8 cellular contexts compared by ENCODE assay signal in genomic region chr6:33277663-33278391, GRCh38. TPM values are rescaled to one million over a fixed set of nuclear protein-coding genes. Genes with fewer than 3 reads are reported as not detected.
A peak's percentile ranks its signal among the peaks of the same experiment; 100 is the strongest.
DNase-seq lines count a peak whose midpoint lies in the region; ATAC-seq and TF ChIP-seq lines count a peak whose summit lies in the region.

No MANE protein-coding gene starts in this region.

- WGBS in neuronal stem cell (ENCODE audit: extremely low coverage in 2 of 2, insufficient read length in 2 of 2, insufficient replicate concordance in 1 of 2), 2 donors, result no CpG with 5 or more reads among the region's 39 CpGs

- peak; percentile 82 for DNase-seq in H7
- DNase-seq in WTC11 (ENCODE audit: low spot score), result peak; percentile 32
- DNase-seq in epithelial cell of prostate (ENCODE audit: low read depth, low spot score), result no peak
- DNase-seq in neuronal stem cell (ENCODE audit: low spot score), result no peak
- DNase-seq in HCEC 1CT, result no peak
- DNase-seq in cortex of kidney (lab: John Stamatoyannopoulos, UW), result no peak

- peak overlapping the region; percentile 86 for H2AFZ ChIP-seq in neuronal stem cell (ENCODE audit: low read length)

- H3K9me3 ChIP-seq in neuronal stem cell (replicated peaks in 1 of 2; ENCODE audit: control insufficient read depth in 2 of 2, insufficient read depth in 1 of 2, low read depth in 1 of 2, low read length in 2 of 2), result no peaks in the 10 kb centered on the region

- H3K4me3 ChIP-seq in H7 (ENCODE audit: insufficient read depth, low read depth, low read length) (peak overlapping the region; percentile 72), neuronal stem cell (ENCODE audit: low read length in 2 of 2) (peak overlapping the region; percentile 42 to 79)

- peaks cover 16 to 26% of the 10 kb centered on the region in 2 donors for H3K4me1 ChIP-seq in neuronal stem cell (ENCODE audit: control insufficient read depth in 2 of 2, insufficient read depth in 1 of 2, low read depth in 1 of 2, low read length in 2 of 2)

- H3K9ac ChIP-seq in neuronal stem cell (ENCODE audit: low read depth, low read length, poor library complexity), result no peak overlapping the region

- H3K36me3 ChIP-seq in H7 (replicated peaks; ENCODE audit: control insufficient read depth, insufficient read depth, low read length) (peaks cover 37% of the 10 kb centered on the region), neuronal stem cell (replicated peaks in 1 of 2; ENCODE audit: control insufficient read depth in 2 of 2, insufficient read depth in 2 of 2, low read length in 2 of 2) (peaks cover 47 to 80% of the 10 kb centered on the region in 2 donors)

- peak overlapping the region; percentile 76 for H2BK5ac ChIP-seq in neuronal stem cell (ENCODE audit: low read length)

- peaks cover 48% of the 10 kb centered on the region for H3K4me1 Mint-ChIP-seq in WTC11

- H3K4ac ChIP-seq in neuronal stem cell (ENCODE audit: low read length), result no peak overlapping the region

- no peak overlapping the region for H2BK120ac ChIP-seq in neuronal stem cell (ENCODE audit: low read depth, low read length)

- H3K4me3 Mint-ChIP-seq in WTC11, result peak overlapping the region; percentile 82

- H3K27ac Mint-ChIP-seq in WTC11, result peak overlapping the region; percentile 97

- POLR2A ChIA-PET in WTC11 (lab: Charles Lee), result interaction anchor here (0.6 to 3.2 kb wide), 16 partner anchors 12 to 306 kb away, joined by 3 to 27 read pairs (median 4); partner anchors contain the start of genes PFDN6, RGL2, TAPBP and WDR46

- H2BK12ac ChIP-seq in neuronal stem cell (ENCODE audit: low read length), result peak overlapping the region; percentile 47

- peak overlapping the region; percentile 99 for H3K23ac ChIP-seq in neuronal stem cell (ENCODE audit: low read depth, low read length, poor library complexity)

- H4K91ac ChIP-seq in neuronal stem cell (ENCODE audit: low read depth, low read length, poor library complexity), result no peak overlapping the region

- H2AK5ac ChIP-seq in neuronal stem cell (ENCODE audit: low read depth, low read length), result peak overlapping the region; percentile 59

- CTCF ChIA-PET in WTC11 (lab: Charles Lee), result interaction anchor here (0.6 to 3.1 kb wide), 39 partner anchors 12 to 1329 kb away, joined by 3 to 40 read pairs (median 5); partner anchors contain the start of genes BAK1, HSD17B8, PFDN6 and PHF1

- no peak overlapping the region for H3K14ac ChIP-seq in neuronal stem cell (ENCODE audit: low read length)

- peak overlapping the region; percentile 69 for H2BK15ac ChIP-seq in neuronal stem cell (ENCODE audit: low read length)

- H3K36me3 Mint-ChIP-seq in WTC11, result peaks cover 44% of the 10 kb centered on the region

- ATAC-seq in WTC11, result peak; percentile 0; the same call in 1 of the 2 replicates
- no peak for ATAC-seq in HG02571 (IDR thresholded peaks at IDR 0.05; ENCODE audit: unreplicated experiment)

- H4K8ac ChIP-seq in neuronal stem cell (ENCODE audit: low read depth, low read length), result no peak overlapping the region

- H3K18ac ChIP-seq in neuronal stem cell (ENCODE audit: low read length), result peak overlapping the region; percentile 81

- H3K27me3 Mint-ChIP-seq in WTC11 (ENCODE audit: low read depth), result no peaks in the 10 kb centered on the region

- TF ChIP-seq CTCF in C4-2B (conservative IDR thresholded peaks at IDR 0.05) (0 out of 2 replicates have a peak, but pooled peaks have one; percentile 0), WTC11 (IDR thresholded peaks at IDR 0.05) (no peak)

- H3K4me2 ChIP-seq in neuronal stem cell (ENCODE audit: insufficient read depth, low read length, poor library complexity, severe bottlenecking), result peak overlapping the region; percentile 88

- H3K27ac ChIP-seq in C4-2B (peak overlapping the region; percentile 97), epithelial cell of prostate (peak overlapping the region; percentile 90), neuronal stem cell (replicated peaks; ENCODE audit: low read length) (peak overlapping the region; percentile 89)

- H3K27me3 ChIP-seq in H7 (ENCODE audit: control insufficient read depth, insufficient read depth, low read length) (no peaks in the 10 kb centered on the region), neuronal stem cell (ENCODE audit: control insufficient read depth in 3 of 3, insufficient read depth in 3 of 3, low read depth in 1 of 3, low read length in 3 of 3) (no peaks in the 10 kb centered on the region)

- no peaks in the 10 kb centered on the region for H3K9me3 Mint-ChIP-seq in WTC11

- H3K79me1 ChIP-seq in neuronal stem cell (ENCODE audit: low read depth, low read length), result peaks cover 7% of the 10 kb centered on the region

TF ChIP-seq in WTC11, 78 proteins besides CTCF, POLR2A, EP300 and RAD21:
- no peak for TF ChIP-seq PREB (CRISPR knock-in tag; IDR thresholded peaks at IDR 0.05; ENCODE audit: borderline replicate concordance)
- TF ChIP-seq ARID4B (CRISPR knock-in tag; IDR thresholded peaks at IDR 0.05; ENCODE audit: borderline replicate concordance), result 0 out of 2 replicates have a peak, but pooled peaks have one; percentile 11

RNA-seq across cellular contexts. Expression of gene B3GALT4, which starts 0.9 kb away (rescaled TPM):
- 5.6 and 8.3 TPM in 2 replicates for total RNA-seq in H7 (2014; rRNA removed; shearing (Covaris generic))
- total RNA-seq in WTC11 (2021), result 3.2 to 5.0 TPM (median 4.1 TPM) in 3 replicates
- polyA plus RNA-seq in neuronal stem cell (2013, experiment 1 of 2), result 1.3 TPM
- 1.4 TPM for polyA plus RNA-seq in neuronal stem cell (2013, experiment 2 of 2)

RNA-seq across cellular contexts. Expression of gene RPS18, which starts 6.0 kb away (rescaled TPM):
- total RNA-seq in H7 (2014; rRNA removed; shearing (Covaris generic)), result 3,561 and 4,135 TPM in 2 replicates
- total RNA-seq in WTC11 (2021), result 2,857 to 3,321 TPM (median 3,240 TPM) in 3 replicates
- polyA plus RNA-seq in neuronal stem cell (2013, experiment 1 of 2), result 7,654 TPM
- 7,710 TPM for polyA plus RNA-seq in neuronal stem cell (2013, experiment 2 of 2)

RNA-seq across cellular contexts. Expression of gene VPS52, which starts 6.2 kb away (rescaled TPM):
- 54.1 and 57.8 TPM in 2 replicates for total RNA-seq in H7 (2014; rRNA removed; shearing (Covaris generic))
- total RNA-seq in WTC11 (2021), result 43.0 to 46.8 TPM (median 43.1 TPM) in 3 replicates
- 41.1 TPM for polyA plus RNA-seq in neuronal stem cell (2013, experiment 1 of 2)
- polyA plus RNA-seq in neuronal stem cell (2013, experiment 2 of 2), result 41.5 TPM

RNA-seq across cellular contexts. Expression of gene WDR46, which starts 11.2 kb away (rescaled TPM):
- total RNA-seq in H7 (2014; rRNA removed; shearing (Covaris generic)), result 72.0 and 96.6 TPM in 2 replicates
- total RNA-seq in WTC11 (2021), result 72.0 to 94.5 TPM (median 72.4 TPM) in 3 replicates
- polyA plus RNA-seq in neuronal stem cell (2013, experiment 1 of 2), result 31.2 TPM
- 30.9 TPM for polyA plus RNA-seq in neuronal stem cell (2013, experiment 2 of 2)

RNA-seq across cellular contexts. Expression of gene PFDN6, which starts 11.6 kb away (rescaled TPM):
- 87.9 and 90.2 TPM in 2 replicates for total RNA-seq in H7 (2014; rRNA removed; shearing (Covaris generic))
- total RNA-seq in WTC11 (2021), result 83.3 to 95.7 TPM (median 85.6 TPM) in 3 replicates
- 63.9 TPM for polyA plus RNA-seq in neuronal stem cell (2013, experiment 1 of 2)
- polyA plus RNA-seq in neuronal stem cell (2013, experiment 2 of 2), result 63.8 TPM

Comparison
In these comparisons a context has a peak if more than half of its experiments do, and no peak if none do; other contexts are left out.
1. DNase-seq: peak in H7 (single experiment) and WTC11 (single experiment); none in epithelial cell of prostate (single experiment), neuronal stem cell (single experiment), HCEC 1CT (single experiment) and cortex of kidney (single experiment).
2. Peak in every context shown above with its lines, with median percentiles within 50 percentile points of each other: H3K27ac ChIP-seq.